ENCODE assay signal across 22 cellular contexts in the genomic region with DNA sequence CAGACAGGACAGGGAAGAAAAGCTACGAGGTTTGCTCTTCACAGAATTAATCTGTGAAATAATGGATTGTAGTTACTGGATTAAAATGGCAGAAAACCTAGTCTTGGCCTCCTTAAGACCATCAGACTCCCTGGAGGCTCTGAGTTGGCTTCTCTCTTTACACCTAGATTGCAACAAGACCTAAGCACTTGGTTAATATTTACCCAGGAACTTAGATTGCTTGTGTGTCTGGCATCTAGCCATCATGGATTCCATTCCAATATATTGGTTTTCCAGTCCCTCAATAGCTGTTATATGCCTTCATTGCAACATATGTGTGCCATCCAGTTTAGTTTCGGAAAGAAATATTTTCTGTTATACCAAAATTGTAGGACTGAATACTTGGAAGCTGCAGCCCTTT. TPM values are rescaled to one million over a fixed set of nuclear protein-coding genes. Genes with fewer than 3 reads are reported as not detected.
DNase-seq lines count a peak whose midpoint lies in the region; ATAC-seq and TF ChIP-seq lines count a peak whose summit lies in the region.
"Had no signal": no experiment of that assay in that cellular context is flagged by ENCODE, and none has a peak within 500 bp of the region (broad histone marks: within the 10 kb centered on the region; RNA-seq: fewer than 3 reads in every experiment).

No MANE protein-coding gene starts in this region.

- no peaks in the 10 kb centered on the region for H3K27me3 ChIP-seq in body of pancreas
- H3K27me3 ChIP-seq: brain microvascular endothelial cell, neural progenitor cell, spleen, uterus had no signal

- H3K36me3 ChIP-seq in body of pancreas (replicated peaks in 1 of 2; ENCODE audit: insufficient read depth in 1 of 2, low read depth in 2 of 2), result no peaks in the 10 kb centered on the region
- H3K36me3 ChIP-seq: brain microvascular endothelial cell, HAP-1, neural progenitor cell, spleen, uterus had no signal

- no peak overlapping the region for H3K4me3 ChIP-seq in body of pancreas
- H3K4me3 ChIP-seq: GM12878, HAP-1, uterus had no signal

- peaks cover 8% of the 10 kb centered on the region for H3K27me3 Mint-ChIP-seq in neural crest cell (ENCODE audit: low read depth)
- H3K27me3 Mint-ChIP-seq: activated naive CD4-positive, alpha-beta T cell treated with anti-CD3 and anti-CD28 coated beads, Interleukin-2, amount 50 U/mL, for 24 hours; activated T-cell treated with anti-CD3 and anti-CD28 coated beads, Interleukin-2, amount 50 U/mL, for 24 hours had no signal

- no peak overlapping the region for H3K27ac Mint-ChIP-seq in neural crest cell (ENCODE audit: unreplicated experiment)

- intact Hi-C loops in body of pancreas (cut with DNase I), result no loop called here

- no peaks in the 10 kb centered on the region for H3K9me3 ChIP-seq in body of pancreas
- H3K9me3 ChIP-seq: HAP-1, spleen, uterus had no signal

- no peak for TF ChIP-seq CTCF in body of pancreas (IDR thresholded peaks at IDR 0.05)
- no peak for TF ChIP-seq CTCF in neural crest cell (conservative IDR thresholded peaks at IDR 0.05)

- H3K36me3 Mint-ChIP-seq in neural crest cell (ENCODE audit: low read depth), result peaks cover 4% of the 10 kb centered on the region

- peak overlapping the region in 2 of 4 donors; percentile 33 to 98 for H3K27ac ChIP-seq in body of pancreas
- H3K27ac ChIP-seq: brain microvascular endothelial cell, neural progenitor cell had no signal

- 43 to 50% methylated on average over 2 of the region's 2 CpGs for WGBS in body of pancreas, 2 donors

- peak overlapping the region; percentile 99 for H3K4me3 Mint-ChIP-seq in neural crest cell

- TF ChIP-seq POLR2A in body of pancreas (IDR thresholded peaks at IDR 0.05), result no peak

- no peak for ATAC-seq in body of pancreas
- ATAC-seq: GM12878 had no signal

- DNase-seq in DMS79 treated with DMSO at 0.1 percent for 48 hours (lab: John Stamatoyannopoulos, UW) (peak; percentile 40), DMS79 (lab: John Stamatoyannopoulos, UW) (no peak), HuH-7 (ENCODE audit: low spot score) (peak; percentile 45), body of pancreas (peak; percentile 22 to 50 (median 36)), neural crest cell (ENCODE audit: low read depth, low spot score) (no peak), dermis blood vessel endothelial cell (no peak), retina (no peak), kidney glomerular epithelial cell (lab: John Stamatoyannopoulos, UW) (no peak)
- DNase-seq: activated CD4-positive, alpha-beta T cell treated with anti-CD3 and anti-CD28 coated beads, Interleukin-2, amount 50 U/mL, for 4 hours; activated T-cell treated with anti-CD3 and anti-CD28 coated beads, Interleukin-2, amount 50 U/mL, for 24 hours; brain microvascular endothelial cell; GF-D8; kidney; NCI-H1048; NCI-H2029 treated with DMSO at 0.1 percent for 48 hours; spleen; stimulated activated CD4-positive, alpha-beta T cell treated with anti-CD3 and anti-CD28 coated beads, Interleukin-4, amount 100 ng/mL, for 4 hours; uterus had no signal

- peaks cover 28% of the 10 kb centered on the region for H3K4me1 Mint-ChIP-seq in neural crest cell

- peaks cover 29% of the 10 kb centered on the region for H3K4me1 ChIP-seq in body of pancreas

- no peaks in the 10 kb centered on the region for H3K9me3 Mint-ChIP-seq in neural crest cell
- H3K9me3 Mint-ChIP-seq: activated naive CD4-positive, alpha-beta T cell treated with anti-CD3 and anti-CD28 coated beads, Interleukin-2, amount 50 U/mL, for 24 hours had no signal

RNA-seq across cellular contexts. Expression of gene GTF2A1, which starts 1.9 kb away (rescaled TPM):
- 1 to 10 TPM; 4.0 to 9.3 TPM for total RNA-seq in body of pancreas
- total RNA-seq in neural crest cell, result 42.0 and 42.7 TPM in 2 replicates
- total RNA-seq in dermis blood vessel endothelial cell, result 31.7 and 58.1 TPM in 2 replicates

Comparison
In these comparisons a context has a peak if more than half of its experiments do, and no peak if none do; other contexts are left out.
1. DNase-seq: peak in DMS79 treated with DMSO at 0.1 percent for 48 hours (single experiment), HuH-7 (single experiment) and body of pancreas (4 of 4); none in DMS79 (single experiment), neural crest cell (single experiment), dermis blood vessel endothelial cell (single experiment), retina (single experiment) and kidney glomerular epithelial cell (single experiment).